Comparison of ENCODE assay signal across 38 cellular contexts in genomic region chr20:43919686-43920403, GRCh38. TPM values are rescaled to one million over a fixed set of nuclear protein-coding genes. Genes with fewer than 3 reads are reported as not detected.
A peak's percentile ranks its signal among the peaks of the same experiment; 100 is the strongest.
DNase-seq lines count a peak whose midpoint lies in the region; ATAC-seq, FAIRE-seq and TF ChIP-seq lines count a peak whose summit lies in the region.
"Had no signal": no experiment of that assay in that cellular context is flagged by ENCODE, and none has a peak within 500 bp of the region (broad histone marks: within the 10 kb centered on the region; RNA-seq: fewer than 3 reads in every experiment).

No MANE protein-coding gene starts in this region.

- peaks cover 0 to 15% of the 10 kb centered on the region in 2 experiments; a peak in 2 of 5 replicates for H3K4me1 ChIP-seq in K562 (replicated peaks in 1 of 2; ENCODE audit: control insufficient read depth in 2 of 2, insufficient read depth in 2 of 2, low read length in 2 of 2)
- no peaks in the 10 kb centered on the region for H3K4me1 ChIP-seq in breast epithelium
- H3K4me1 ChIP-seq: foreskin keratinocyte had no signal

- no peaks in the 10 kb centered on the region for H3K79me2 ChIP-seq in K562 (ENCODE audit: control insufficient read depth, insufficient read depth, low read length)

- DNase-seq in NCI-H1417 (lab: John Stamatoyannopoulos, UW): peak in 2 of 3 experiments; percentile 15 to 56
- no peak for DNase-seq in NCI-H1417 treated with DMSO at 0.1 percent for 48 hours (lab: John Stamatoyannopoulos, UW)
- DNase-seq in ELR (ENCODE audit: low read depth): peak; percentile 34
- DNase-seq in NCI-H2029 (lab: John Stamatoyannopoulos, UW): peak; percentile 61
- DNase-seq in K562 (ENCODE audit: extremely low read depth in 1 of 4, low spot score in 3 of 4): no peak
- DNase-seq in CD4-positive, alpha-beta T cell: no peak
- DNase-seq in breast epithelium (ENCODE audit: low spot score in 2 of 2): no peak
- DNase-seq: activated CD4-positive, alpha-beta T cell treated with anti-CD3 and anti-CD28 coated beads for 4 hours; activated gamma-delta T cell; activated naive CD8-positive, alpha-beta T cell treated with anti-CD3 and anti-CD28 coated beads, Interleukin-2, amount 10 ng/mL, durations not matched to agents 7 days and 5 days; activated T-cell treated with anti-CD3 and anti-CD28 coated beads for 4 hours; AML-193; CD8-positive, alpha-beta memory T cell; DMS79; endodermal cell; foreskin keratinocyte; HCEC 1CT; left colon; mammary epithelial cell; NCI-H1436 treated with DMSO at 0.1 percent for 48 hours; NCI-H2171; NCI-H82; ovary; stimulated activated CD4-positive, alpha-beta T cell treated with anti-CD3 and anti-CD28 coated beads, Interleukin-1b, Interleukin-23, amount 100 ng/mL, for 48 hours; stimulated activated CD8-positive, alpha-beta memory T cell treated with anti-CD3 and anti-CD28 coated beads, Interleukin-4, amount 100 ng/mL, for 48 hours; stomach; thyroid gland had no signal

- CTCF ChIA-PET in K562 (lab: Yijun Ruan, JAX; ENCODE audit: low intra/inter-chr PET ratio): no interaction called here
- CTCF ChIA-PET in CD4-positive, alpha-beta T cell (lab: Charles Lee): no interaction called here

- no peak overlapping the region for H3K27ac Mint-ChIP-seq in CD4-positive, alpha-beta T cell
- H3K27ac Mint-ChIP-seq: activated naive CD8-positive, alpha-beta T cell treated with anti-CD3 and anti-CD28 coated beads, Interleukin-2, amount 10 ng/mL, durations not matched to agents 7 days and 5 days; CD8-positive, alpha-beta memory T cell; dendritic cell treated with granulocyte-macrophage colony-stimulating factor and Interleukin-4, amounts not matched to agents 40 ng/mL and 50 ng/mL, for 4 days; endodermal cell had no signal

- no peaks in the 10 kb centered on the region for H3K9me3 ChIP-seq in K562 (replicated peaks; ENCODE audit: control insufficient read depth, insufficient read depth, low read depth, low read length)
- no peaks in the 10 kb centered on the region for H3K9me3 ChIP-seq in CD4-positive, alpha-beta T cell (ENCODE audit: control insufficient read depth, low read length)
- H3K9me3 ChIP-seq in breast epithelium: no peaks in the 10 kb centered on the region
- H3K9me3 ChIP-seq: esophagus muscularis mucosa, ovary, stomach, thyroid gland had no signal

- ATAC-seq in K562 (no peak), HG02970 (IDR thresholded peaks at IDR 0.05; ENCODE audit: low FRiP score, unreplicated experiment) (no peak)
- no peak for ATAC-seq in CD4-positive, alpha-beta T cell (ENCODE audit: poor library complexity)
- ATAC-seq: foreskin keratinocyte, left colon, Right ventricle myocardium inferior had no signal

- H3K36me3 ChIP-seq in K562 (ENCODE audit: control insufficient read depth, insufficient read depth, low read length) (no peaks in the 10 kb centered on the region), breast epithelium (no peaks in the 10 kb centered on the region)
- H3K36me3 ChIP-seq: esophagus muscularis mucosa, ovary, stomach, thyroid gland had no signal

- in situ Hi-C loops in K562 (cut with MboI): no loop called here

- H3K36me3 Mint-ChIP-seq in CD4-positive, alpha-beta T cell (ENCODE audit: low read depth): peaks cover 6% of the 10 kb centered on the region
- H3K36me3 Mint-ChIP-seq: CD8-positive, alpha-beta memory T cell had no signal

- peaks cover 63% of the 10 kb centered on the region for H3K4me1 Mint-ChIP-seq in CD4-positive, alpha-beta T cell (ENCODE audit: low read depth)

- POLR2A ChIA-PET in K562 (lab: Yijun Ruan, JAX): no interaction called here
- POLR2A ChIA-PET in CD4-positive, alpha-beta T cell (lab: Charles Lee): interaction anchor here (0.6 to 2.0 kb wide), 2 partner anchors 37 to 45 kb away, joined by 3 to 6 read pairs; no protein-coding TSS in a partner anchor

- under 1% methylated on average over 6 of the region's 6 CpGs for WGBS in K562 (ENCODE audit: insufficient coverage, low coverage, missing lambda C conversion rate)

- H3K4me2 ChIP-seq in K562 (ENCODE audit: insufficient read depth, low read length): no peak overlapping the region
- H3K4me2 ChIP-seq: hepatocyte, smooth muscle cell had no signal

- H3K4me3 ChIP-seq in K562 (no peak overlapping the region), breast epithelium (no peak overlapping the region)
- H3K4me3 ChIP-seq: esophagus muscularis mucosa, hepatocyte, ovary, smooth muscle cell, stomach, thyroid gland had no signal

- no peak overlapping the region for H3K9ac ChIP-seq in K562 (ENCODE audit: insufficient read depth in 1 of 2, low read depth in 2 of 2, low read length in 2 of 2)

- TF ChIP-seq POLR2A in K562 (conservative IDR thresholded peaks at IDR 0.05) (no peak), breast epithelium (IDR thresholded peaks at IDR 0.05) (no peak)

- H3K27me3 ChIP-seq in K562 (ENCODE audit: control insufficient read depth in 2 of 2, insufficient read depth in 2 of 2, low read length in 2 of 2): peaks cover 0 to 23% of the 10 kb centered on the region in 2 experiments; a peak in 3 of 5 replicates
- H3K27me3 ChIP-seq in CD4-positive, alpha-beta T cell (ENCODE audit: control insufficient read depth, insufficient read depth, low read length): peaks cover 24% of the 10 kb centered on the region
- H3K27me3 ChIP-seq in breast epithelium: peaks cover 0 to 49% of the 10 kb centered on the region in 2 donors
- H3K27me3 ChIP-seq: ovary had no signal

- no peaks in the 10 kb centered on the region for H4K20me1 ChIP-seq in K562 (replicated peaks; ENCODE audit: control insufficient read depth, insufficient read depth, low read length)

- TF ChIP-seq RAD21 in K562 (CRISPR knock-in tag; conservative IDR thresholded peaks at IDR 0.05 in 1 of 2, IDR thresholded peaks at IDR 0.05 in 1 of 2): no peak

- intact Hi-C loops in K562 (cut with micrococcal nuclease) (no loop called here), breast epithelium (cut with DNase I; ENCODE audit: low total_unique reads) (no loop called here)
- intact Hi-C loops in CD4-positive, alpha-beta T cell (cut with DNase I, micrococcal nuclease): loop anchor here in 1 of 2 experiments (5.0 kb wide), 1 partner anchor 32 kb away; no protein-coding TSS in a partner anchor

- TF ChIP-seq CTCF in K562 (IDR thresholded peaks at IDR 0.05 in 2 of 3, conservative IDR thresholded peaks at IDR 0.05 in 1 of 3; ENCODE audit: insufficient read depth in 2 of 3, low read depth in 1 of 3, low read length in 3 of 3) (no peak), breast epithelium (IDR thresholded peaks at IDR 0.05) (no peak)
- no peak for TF ChIP-seq CTCF in CD4-positive, alpha-beta T cell (IDR thresholded peaks at IDR 0.05)

- H3K27ac ChIP-seq in K562 (ENCODE audit: extremely low read depth, low read depth, low read length): no peak overlapping the region
- H3K27ac ChIP-seq in CD4-positive, alpha-beta T cell (ENCODE audit: low read depth, low read length): no peak overlapping the region
- H3K27ac ChIP-seq in breast epithelium: no peak overlapping the region
- H3K27ac ChIP-seq: esophagus muscularis mucosa, foreskin keratinocyte, hepatocyte, ovary, stomach, thyroid gland, VCaP had no signal

- no TSS peak for BruUV-seq in K562 (replicated peaks; lab: Mats Ljungman, UMichigan)

- no peak overlapping the region for H2AFZ ChIP-seq in K562 (ENCODE audit: low read depth, low read length)
- H2AFZ ChIP-seq: hepatocyte had no signal

- no peak for FAIRE-seq in K562 (lab: Jason Lieb, UNC)
- FAIRE-seq: A204.1, astrocyte, GM18507 had no signal

- no peaks in the 10 kb centered on the region for H3K9me3 Mint-ChIP-seq in CD4-positive, alpha-beta T cell
- H3K9me3 Mint-ChIP-seq: central memory CD8-positive, alpha-beta T cell; dendritic cell treated with granulocyte-macrophage colony-stimulating factor and Interleukin-4, amounts not matched to agents 40 ng/mL and 50 ng/mL, for 4 days; endodermal cell had no signal

- peaks cover 38% of the 10 kb centered on the region for H3K27me3 Mint-ChIP-seq in CD4-positive, alpha-beta T cell

- no peak overlapping the region for H3K4me3 Mint-ChIP-seq in CD4-positive, alpha-beta T cell
- H3K4me3 Mint-ChIP-seq: activated naive CD8-positive, alpha-beta T cell treated with anti-CD3 and anti-CD28 coated beads, Interleukin-2, amount 10 ng/mL, durations not matched to agents 7 days and 5 days; CD8-positive, alpha-beta memory T cell; central memory CD8-positive, alpha-beta T cell; dendritic cell treated with granulocyte-macrophage colony-stimulating factor and Interleukin-4, amounts not matched to agents 40 ng/mL and 50 ng/mL, for 4 days; endodermal cell had no signal

- H3K9me1 ChIP-seq in K562 (ENCODE audit: control insufficient read depth, insufficient read depth, low read length): no peaks in the 10 kb centered on the region

- no peak for TF ChIP-seq EP300 in K562 (IDR thresholded peaks at IDR 0.05; ENCODE audit: low read length)

TF ChIP-seq in K562, 482 proteins besides CTCF, POLR2A, EP300 and RAD21 (continues in another document):
- TF ChIP-seq, protein P1, sequence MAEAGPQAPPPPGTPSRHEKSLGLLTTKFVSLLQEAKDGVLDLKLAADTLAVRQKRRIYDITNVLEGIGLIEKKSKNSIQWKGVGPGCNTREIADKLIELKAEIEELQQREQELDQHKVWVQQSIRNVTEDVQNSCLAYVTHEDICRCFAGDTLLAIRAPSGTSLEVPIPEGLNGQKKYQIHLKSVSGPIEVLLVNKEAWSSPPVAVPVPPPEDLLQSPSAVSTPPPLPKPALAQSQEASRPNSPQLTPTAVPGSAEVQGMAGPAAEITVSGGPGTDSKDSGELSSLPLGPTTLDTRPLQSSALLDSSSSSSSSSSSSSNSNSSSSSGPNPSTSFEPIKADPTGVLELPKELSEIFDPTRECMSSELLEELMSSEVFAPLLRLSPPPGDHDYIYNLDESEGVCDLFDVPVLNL (CRISPR knock-in tag; IDR thresholded peaks at IDR 0.05; ENCODE audit: low read depth): no peak
- no peak for TF ChIP-seq TAF9B (IDR thresholded peaks at IDR 0.05; ENCODE audit: partially characterized antibody)

RNA-seq across cellular contexts. Expression of gene TOX2, which starts 5.2 kb away (rescaled TPM):
- not detected in 2 replicates for total RNA-seq in K562 (2011; cell fraction: chromatin; rRNA removed; ENCODE audit: low replicate concordance)
- not detected in 2 replicates for total RNA-seq in K562 (2011; cell fraction: nucleolus; rRNA removed)
- total RNA-seq in K562 (2011; cell fraction: nucleoplasm; rRNA removed): not detected in 2 replicates
- total RNA-seq in K562 (2014; rRNA removed) (not detected in 2 replicates), K562 (2014; rRNA removed; fragmentation: Illumina TruSeq; extraction: Trizol) (not detected in 2 replicates), K562 (2015; rRNA removed; fragmentation: Illumina TruSeq; extraction: Trizol) (not detected in 2 replicates), K562 (2021) (not detected in 2 replicates), breast epithelium (1 to 10 TPM in 1 of 3 donors, under 1 TPM in 2; 0.44 to 7.4 (median 0.66) TPM)
- polyA plus RNA-seq in K562 (2011; rRNA removed) (not detected in 2 replicates), K562 (2014; fragmentation: Illumina TruSeq; extraction: Trizol) (not detected in 2 replicates), K562 (2014; fragmentation: Nextera tagmentation; extraction: Ambion mirVana) (not detected), K562 (2014; rRNA removed) (not detected in 2 replicates)
- not detected in 2 replicates for polyA plus RNA-seq in K562 (2011; cell fraction: cytosol; rRNA removed)
- not detected in 2 replicates for polyA plus RNA-seq in K562 (2011; cell fraction: nucleus; rRNA removed)
- polyA plus RNA-seq in K562 (2012): 0.05 and 0.18 TPM in 2 replicates
- not detected in 2 replicates for polyA minus RNA-seq in K562 (2011; rRNA and poly(A)+ RNA removed)
- not detected in 2 replicates for polyA minus RNA-seq in K562 (2011; cell fraction: cytosol; rRNA and poly(A)+ RNA removed)
- not detected in 2 replicates for polyA minus RNA-seq in K562 (2011; cell fraction: nucleus; rRNA and poly(A)+ RNA removed)
- total RNA-seq in CD4-positive, alpha-beta T cell: 1 to 10 TPM; 3.3 to 3.9 TPM

Comparison
In these comparisons a context has a peak if more than half of its experiments do, and no peak if none do; other contexts are left out.
1. DNase-seq: peak in NCI-H1417 (2 of 3), ELR (single experiment) and NCI-H2029 (single experiment); none in NCI-H1417 treated with DMSO at 0.1 percent for 48 hours (single experiment), K562 (0 of 4), CD4-positive, alpha-beta T cell (0 of 10) and breast epithelium (0 of 2).